18 cellular contexts compared by ENCODE assay signal in genomic region chr13:97342936-97343335, GRCh38.
DNase-seq lines count a peak whose midpoint lies in the region; ATAC-seq and TF ChIP-seq lines count a peak whose summit lies in the region.
"Had no signal": no experiment of that assay in that cellular context is flagged by ENCODE, and none has a peak within 500 bp of the region (broad histone marks: within the 10 kb centered on the region; RNA-seq: fewer than 3 reads in every experiment).

No MANE protein-coding gene starts in this region.

- no peaks in the 10 kb centered on the region for H3K9me3 ChIP-seq in CD4-positive, alpha-beta T cell (ENCODE audit: control insufficient read depth, low read length)

- H3K9me3 Mint-ChIP-seq in CD4-positive, alpha-beta T cell, result no peaks in the 10 kb centered on the region
- H3K9me3 Mint-ChIP-seq in activated T-helper 1 cell treated with anti-CD3 and anti-CD28 coated beads, Interleukin-12 subunit alpha, Interleukin-12 subunit beta, Interleukin-2, Interleukin-4 antibody, amounts not matched to agents 30 ng/mL and 10 ng/mL and 1 ng/mL, durations not matched to agents 14 hours and 24 hours and 36 hours, result no peaks in the 10 kb centered on the region
- H3K9me3 Mint-ChIP-seq: CD4-positive, CD25-positive, alpha-beta regulatory T cell; GM23338 had no signal

- no peak overlapping the region for H3K4me3 Mint-ChIP-seq in CD4-positive, alpha-beta T cell
- H3K4me3 Mint-ChIP-seq in activated T-helper 1 cell treated with anti-CD3 and anti-CD28 coated beads, Interleukin-12 subunit alpha, Interleukin-12 subunit beta, Interleukin-2, Interleukin-4 antibody, amounts not matched to agents 30 ng/mL and 10 ng/mL and 1 ng/mL, durations not matched to agents 14 hours and 24 hours and 36 hours, result no peak overlapping the region
- H3K4me3 Mint-ChIP-seq: CD4-positive, CD25-positive, alpha-beta regulatory T cell; GM23338 had no signal

- CTCF ChIA-PET in CD4-positive, alpha-beta T cell (lab: Charles Lee), result interaction anchor here (3.5 kb wide), 1 partner anchor 232 kb away, joined by 26 read pairs; no protein-coding TSS in a partner anchor

- peaks cover 50% of the 10 kb centered on the region for H3K36me3 Mint-ChIP-seq in CD4-positive, alpha-beta T cell (ENCODE audit: low read depth)
- peaks cover 2% of the 10 kb centered on the region for H3K36me3 Mint-ChIP-seq in activated T-helper 1 cell treated with anti-CD3 and anti-CD28 coated beads, Interleukin-12 subunit alpha, Interleukin-12 subunit beta, Interleukin-2, Interleukin-4 antibody, amounts not matched to agents 30 ng/mL and 10 ng/mL and 1 ng/mL, durations not matched to agents 14 hours and 24 hours and 36 hours (ENCODE audit: low read depth)

- TF ChIP-seq CTCF in CD4-positive, alpha-beta T cell (IDR thresholded peaks at IDR 0.05), result no peak

- intact Hi-C loops in CD4-positive, alpha-beta T cell (cut with DNase I, micrococcal nuclease), result loop anchor here in 1 of 2 experiments (5.0 kb wide), 1 partner anchor 121 kb away; the partner anchor contains the start of gene MBNL2
- intact Hi-C loops in activated T-helper 1 cell treated with anti-CD3 and anti-CD28 coated beads, Interleukin-12 subunit alpha, Interleukin-12 subunit beta, Interleukin-2, Interleukin-4 antibody, amounts not matched to agents 30 ng/mL and 10 ng/mL and 1 ng/mL, durations not matched to agents 14 hours and 24 hours and 36 hours (cut with micrococcal nuclease), result loop anchor here (5.0 kb wide), 3 partner anchors 51 to 326 kb away; no protein-coding TSS in a partner anchor
- intact Hi-C loops in left colon (cut with DNase I, micrococcal nuclease), result loop anchor here (5.0 to 10.0 kb wide), 3 partner anchors 121 to 238 kb away; partner anchors contain the start of gene MBNL2 (in 1 of the 2)

- H3K27me3 Mint-ChIP-seq in CD4-positive, alpha-beta T cell, result no peaks in the 10 kb centered on the region
- H3K27me3 Mint-ChIP-seq in activated T-helper 1 cell treated with anti-CD3 and anti-CD28 coated beads, Interleukin-12 subunit alpha, Interleukin-12 subunit beta, Interleukin-2, Interleukin-4 antibody, amounts not matched to agents 30 ng/mL and 10 ng/mL and 1 ng/mL, durations not matched to agents 14 hours and 24 hours and 36 hours (ENCODE audit: insufficient read depth), result no peaks in the 10 kb centered on the region
- H3K27me3 Mint-ChIP-seq: CD4-positive, CD25-positive, alpha-beta regulatory T cell had no signal

- H3K27ac ChIP-seq in CD4-positive, alpha-beta T cell (ENCODE audit: low read depth, low read length), result no peak overlapping the region
- peak overlapping the region; percentile 17 for H3K27ac ChIP-seq in substantia nigra (ENCODE audit: low read depth, low read length, poor library complexity, severe bottlenecking)

- no peak for DNase-seq in CD4-positive, alpha-beta T cell
- no peak for DNase-seq in activated T-helper 1 cell treated with anti-CD3 and anti-CD28 coated beads, Interleukin-12 subunit alpha, Interleukin-12 subunit beta, Interleukin-2, Interleukin-4 antibody, amounts not matched to agents 30 ng/mL and 10 ng/mL and 1 ng/mL, durations not matched to agents 14 hours and 24 hours and 36 hours (ENCODE audit: low spot score)
- DNase-seq in left colon (no peak), substantia nigra (lab: John Stamatoyannopoulos, UW) (no peak), GM03348 (ENCODE audit: low spot score) (no peak)
- DNase-seq in stimulated activated CD4-positive, alpha-beta T cell treated with anti-CD3 and anti-CD28 coated beads, Interleukin-4, amount 100 ng/mL, for 1 hour, result no peak
- DNase-seq: ACHN; CD4-positive, CD25-positive, alpha-beta regulatory T cell; DND-41; GDM1; MM.1S; NCI-H1105 treated with DMSO at 0.1 percent for 48 hours; NCI-H187; NCI-H446; NCI-H774 had no signal

- POLR2A ChIA-PET in CD4-positive, alpha-beta T cell (lab: Charles Lee), result no interaction called here

- peak overlapping the region; percentile 22 for H3K27ac Mint-ChIP-seq in CD4-positive, alpha-beta T cell
- H3K27ac Mint-ChIP-seq in activated T-helper 1 cell treated with anti-CD3 and anti-CD28 coated beads, Interleukin-12 subunit alpha, Interleukin-12 subunit beta, Interleukin-2, Interleukin-4 antibody, amounts not matched to agents 30 ng/mL and 10 ng/mL and 1 ng/mL, durations not matched to agents 14 hours and 24 hours and 36 hours, result peak overlapping the region; percentile 20
- H3K27ac Mint-ChIP-seq: CD4-positive, CD25-positive, alpha-beta regulatory T cell; GM23338 had no signal

- H3K27me3 ChIP-seq in CD4-positive, alpha-beta T cell (ENCODE audit: control insufficient read depth, insufficient read depth, low read length), result no peaks in the 10 kb centered on the region

- no peak for ATAC-seq in CD4-positive, alpha-beta T cell (ENCODE audit: poor library complexity)
- ATAC-seq in left colon (peak; percentile 64), GM19455 (IDR thresholded peaks at IDR 0.05; ENCODE audit: unreplicated experiment) (no peak)
- ATAC-seq: GM23338, Right ventricle myocardium inferior had no signal

- no peaks in the 10 kb centered on the region for H3K4me1 Mint-ChIP-seq in CD4-positive, alpha-beta T cell (ENCODE audit: low read depth)
- H3K4me1 Mint-ChIP-seq in activated T-helper 1 cell treated with anti-CD3 and anti-CD28 coated beads, Interleukin-12 subunit alpha, Interleukin-12 subunit beta, Interleukin-2, Interleukin-4 antibody, amounts not matched to agents 30 ng/mL and 10 ng/mL and 1 ng/mL, durations not matched to agents 14 hours and 24 hours and 36 hours (ENCODE audit: low read depth), result no peaks in the 10 kb centered on the region
